In genomic region chr17:81650951-81651350, GRCh38 we compare ENCODE assay signal across 1 cellular context.
TF ChIP-seq lines count a peak whose summit lies in the region.

No MANE protein-coding gene starts in this region.

TF ChIP-seq in SK-N-SH, 30 proteins besides CTCF, POLR2A, EP300 and RAD21 (continued from another document):
- TF ChIP-seq REST (IDR thresholded peaks at IDR 0.05; ENCODE audit: low read depth, low read length), result no peak
- no peak for TF ChIP-seq GABPA (IDR thresholded peaks at IDR 0.05; ENCODE audit: low read depth)
- no peak for TF ChIP-seq USF2 (IDR thresholded peaks at IDR 0.05; ENCODE audit: borderline replicate concordance, low read depth, low read length)
- no peak for TF ChIP-seq NFIC (IDR thresholded peaks at IDR 0.05; ENCODE audit: borderline replicate concordance)
- TF ChIP-seq POLR2AphosphoS5 (IDR thresholded peaks at IDR 0.05; ENCODE audit: low read depth, low read length), result no peak
- TF ChIP-seq ZBTB33 (IDR thresholded peaks at IDR 0.05; ENCODE audit: borderline replicate concordance, low read depth), result no peak
- TF ChIP-seq YY1 (IDR thresholded peaks at IDR 0.05; ENCODE audit: low read depth), result no peak
